In genomic region chr1:9239622-9240401, GRCh38 we compare ENCODE assay signal across 1 cellular context.
TF ChIP-seq lines count a peak whose summit lies in the region.

No MANE protein-coding gene starts in this region.

TF ChIP-seq in HepG2, 621 proteins besides CTCF, POLR2A, EP300 and RAD21 (continued from another document and continues in another):
- no peak for TF ChIP-seq ZNF318 (CRISPR knock-in tag; IDR thresholded peaks at IDR 0.05)
- no peak; the same call in 1 of the 2 replicates for TF ChIP-seq MYC (CRISPR knock-in tag; IDR thresholded peaks at IDR 0.05; ENCODE audit: borderline replicate concordance)
- TF ChIP-seq SMC3 (IDR thresholded peaks at IDR 0.05; ENCODE audit: low read length), result no peak
- TF ChIP-seq PPARG (CRISPR knock-in tag; conservative IDR thresholded peaks at IDR 0.05), result peak; percentile 50; the same call in 1 of the 2 replicates
- TF ChIP-seq ZNF234 (CRISPR knock-in tag; conservative IDR thresholded peaks at IDR 0.05), result no peak
- TF ChIP-seq SAP130 (CRISPR knock-in tag; IDR thresholded peaks at IDR 0.05; ENCODE audit: low read depth), result peak; percentile 89
- TF ChIP-seq ZSCAN29 (CRISPR knock-in tag; conservative IDR thresholded peaks at IDR 0.05), result peak; percentile 57; the same call in 1 of the 2 replicates
- TF ChIP-seq NR2F6 (IDR thresholded peaks at IDR 0.05), result peak; percentile 68
- TF ChIP-seq NR2F6 (CRISPR knock-in tag; IDR thresholded peaks at IDR 0.05), result peak; percentile 88
- TF ChIP-seq ZNF251 (CRISPR knock-in tag; IDR thresholded peaks at IDR 0.05), result no peak
- TF ChIP-seq, protein P1, sequence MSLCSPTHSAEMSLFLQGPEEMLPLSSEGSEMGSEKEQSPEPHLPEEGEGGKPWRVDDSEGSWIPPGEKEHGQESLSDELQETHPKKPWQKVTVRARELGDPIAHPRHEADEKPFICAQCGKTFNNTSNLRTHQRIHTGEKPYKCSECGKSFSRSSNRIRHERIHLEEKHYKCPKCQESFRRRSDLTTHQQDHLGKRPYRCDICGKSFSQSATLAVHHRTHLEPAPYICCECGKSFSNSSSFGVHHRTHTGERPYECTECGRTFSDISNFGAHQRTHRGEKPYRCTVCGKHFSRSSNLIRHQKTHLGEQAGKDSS (CRISPR knock-in tag; IDR thresholded peaks at IDR 0.05; ENCODE audit: borderline replicate concordance, low read depth), result peak; percentile 55; the same call in 1 of the 2 replicates
- TF ChIP-seq KAT8 (CRISPR knock-in tag; IDR thresholded peaks at IDR 0.05), result peak; percentile 56; the same call in 1 of the 2 replicates
- TF ChIP-seq SNAPC2 (CRISPR knock-in tag; IDR thresholded peaks at IDR 0.05), result no peak
- TF ChIP-seq RCOR2 (CRISPR knock-in tag; IDR thresholded peaks at IDR 0.05), result peak; percentile 68
- TF ChIP-seq ZBTB14 (CRISPR knock-in tag; IDR thresholded peaks at IDR 0.05), result no peak
- no peak for TF ChIP-seq NFE2L2 (IDR thresholded peaks at IDR 0.05; ENCODE audit: low read length)
- peak; percentile 69 for TF ChIP-seq PHF21A (CRISPR knock-in tag; IDR thresholded peaks at IDR 0.05)
- TF ChIP-seq, protein P2, sequence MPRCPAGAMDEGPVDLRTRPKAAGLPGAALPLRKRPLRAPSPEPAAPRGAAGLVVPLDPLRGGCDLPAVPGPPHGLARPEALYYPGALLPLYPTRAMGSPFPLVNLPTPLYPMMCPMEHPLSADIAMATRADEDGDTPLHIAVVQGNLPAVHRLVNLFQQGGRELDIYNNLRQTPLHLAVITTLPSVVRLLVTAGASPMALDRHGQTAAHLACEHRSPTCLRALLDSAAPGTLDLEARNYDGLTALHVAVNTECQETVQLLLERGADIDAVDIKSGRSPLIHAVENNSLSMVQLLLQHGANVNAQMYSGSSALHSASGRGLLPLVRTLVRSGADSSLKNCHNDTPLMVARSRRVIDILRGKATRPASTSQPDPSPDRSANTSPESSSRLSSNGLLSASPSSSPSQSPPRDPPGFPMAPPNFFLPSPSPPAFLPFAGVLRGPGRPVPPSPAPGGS (CRISPR knock-in tag; IDR thresholded peaks at IDR 0.05), result no peak
- peak; percentile 83 for TF ChIP-seq MED1 (CRISPR knock-in tag; IDR thresholded peaks at IDR 0.05)
- TF ChIP-seq, protein P3, sequence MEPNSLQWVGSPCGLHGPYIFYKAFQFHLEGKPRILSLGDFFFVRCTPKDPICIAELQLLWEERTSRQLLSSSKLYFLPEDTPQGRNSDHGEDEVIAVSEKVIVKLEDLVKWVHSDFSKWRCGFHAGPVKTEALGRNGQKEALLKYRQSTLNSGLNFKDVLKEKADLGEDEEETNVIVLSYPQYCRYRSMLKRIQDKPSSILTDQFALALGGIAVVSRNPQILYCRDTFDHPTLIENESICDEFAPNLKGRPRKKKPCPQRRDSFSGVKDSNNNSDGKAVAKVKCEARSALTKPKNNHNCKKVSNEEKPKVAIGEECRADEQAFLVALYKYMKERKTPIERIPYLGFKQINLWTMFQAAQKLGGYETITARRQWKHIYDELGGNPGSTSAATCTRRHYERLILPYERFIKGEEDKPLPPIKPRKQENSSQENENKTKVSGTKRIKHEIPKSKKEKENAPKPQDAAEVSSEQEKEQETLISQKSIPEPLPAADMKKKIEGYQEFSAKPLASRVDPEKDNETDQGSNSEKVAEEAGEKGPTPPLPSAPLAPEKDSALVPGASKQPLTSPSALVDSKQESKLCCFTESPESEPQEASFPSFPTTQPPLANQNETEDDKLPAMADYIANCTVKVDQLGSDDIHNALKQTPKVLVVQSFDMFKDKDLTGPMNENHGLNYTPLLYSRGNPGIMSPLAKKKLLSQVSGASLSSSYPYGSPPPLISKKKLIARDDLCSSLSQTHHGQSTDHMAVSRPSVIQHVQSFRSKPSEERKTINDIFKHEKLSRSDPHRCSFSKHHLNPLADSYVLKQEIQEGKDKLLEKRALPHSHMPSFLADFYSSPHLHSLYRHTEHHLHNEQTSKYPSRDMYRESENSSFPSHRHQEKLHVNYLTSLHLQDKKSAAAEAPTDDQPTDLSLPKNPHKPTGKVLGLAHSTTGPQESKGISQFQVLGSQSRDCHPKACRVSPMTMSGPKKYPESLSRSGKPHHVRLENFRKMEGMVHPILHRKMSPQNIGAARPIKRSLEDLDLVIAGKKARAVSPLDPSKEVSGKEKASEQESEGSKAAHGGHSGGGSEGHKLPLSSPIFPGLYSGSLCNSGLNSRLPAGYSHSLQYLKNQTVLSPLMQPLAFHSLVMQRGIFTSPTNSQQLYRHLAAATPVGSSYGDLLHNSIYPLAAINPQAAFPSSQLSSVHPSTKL (CRISPR knock-in tag; IDR thresholded peaks at IDR 0.05), result peak; percentile 68
- TF ChIP-seq IKZF5 (CRISPR knock-in tag; IDR thresholded peaks at IDR 0.05), result peak; percentile 66
- TF ChIP-seq, protein P4, sequence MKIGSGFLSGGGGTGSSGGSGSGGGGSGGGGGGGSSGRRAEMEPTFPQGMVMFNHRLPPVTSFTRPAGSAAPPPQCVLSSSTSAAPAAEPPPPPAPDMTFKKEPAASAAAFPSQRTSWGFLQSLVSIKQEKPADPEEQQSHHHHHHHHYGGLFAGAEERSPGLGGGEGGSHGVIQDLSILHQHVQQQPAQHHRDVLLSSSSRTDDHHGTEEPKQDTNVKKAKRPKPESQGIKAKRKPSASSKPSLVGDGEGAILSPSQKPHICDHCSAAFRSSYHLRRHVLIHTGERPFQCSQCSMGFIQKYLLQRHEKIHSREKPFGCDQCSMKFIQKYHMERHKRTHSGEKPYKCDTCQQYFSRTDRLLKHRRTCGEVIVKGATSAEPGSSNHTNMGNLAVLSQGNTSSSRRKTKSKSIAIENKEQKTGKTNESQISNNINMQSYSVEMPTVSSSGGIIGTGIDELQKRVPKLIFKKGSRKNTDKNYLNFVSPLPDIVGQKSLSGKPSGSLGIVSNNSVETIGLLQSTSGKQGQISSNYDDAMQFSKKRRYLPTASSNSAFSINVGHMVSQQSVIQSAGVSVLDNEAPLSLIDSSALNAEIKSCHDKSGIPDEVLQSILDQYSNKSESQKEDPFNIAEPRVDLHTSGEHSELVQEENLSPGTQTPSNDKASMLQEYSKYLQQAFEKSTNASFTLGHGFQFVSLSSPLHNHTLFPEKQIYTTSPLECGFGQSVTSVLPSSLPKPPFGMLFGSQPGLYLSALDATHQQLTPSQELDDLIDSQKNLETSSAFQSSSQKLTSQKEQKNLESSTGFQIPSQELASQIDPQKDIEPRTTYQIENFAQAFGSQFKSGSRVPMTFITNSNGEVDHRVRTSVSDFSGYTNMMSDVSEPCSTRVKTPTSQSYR (CRISPR knock-in tag; IDR thresholded peaks at IDR 0.05; ENCODE audit: borderline replicate concordance), result peak; percentile 25; the same call in 1 of the 2 replicates
- peak; percentile 53 for TF ChIP-seq SP5 (CRISPR knock-in tag; IDR thresholded peaks at IDR 0.05; ENCODE audit: borderline replicate concordance, low read depth)
- TF ChIP-seq NR2C2 (CRISPR knock-in tag; IDR thresholded peaks at IDR 0.05; ENCODE audit: borderline replicate concordance), result peak; percentile 56; the same call in 1 of the 2 replicates
- peak; percentile 41; the same call in 1 of the 2 replicates for TF ChIP-seq CREM (IDR thresholded peaks at IDR 0.05)
- TF ChIP-seq CREM (CRISPR knock-in tag; IDR thresholded peaks at IDR 0.05), result no peak
- TF ChIP-seq YEATS2 (CRISPR knock-in tag; IDR thresholded peaks at IDR 0.05; ENCODE audit: borderline replicate concordance), result peak; percentile 39; the same call in 1 of the 2 replicates
- peak; percentile 82 for TF ChIP-seq ETV5 (CRISPR knock-in tag; IDR thresholded peaks at IDR 0.05; ENCODE audit: borderline replicate concordance)
- peak; percentile 45; the same call in 1 of the 2 replicates for TF ChIP-seq ZMYM2 (CRISPR knock-in tag; IDR thresholded peaks at IDR 0.05)
- TF ChIP-seq HDAC1 (CRISPR knock-in tag; IDR thresholded peaks at IDR 0.05), result peak; percentile 75
- peak; percentile 46 for TF ChIP-seq POLR2AphosphoS5 (IDR thresholded peaks at IDR 0.05; ENCODE audit: low read depth, low read length)
- TF ChIP-seq, protein P5, sequence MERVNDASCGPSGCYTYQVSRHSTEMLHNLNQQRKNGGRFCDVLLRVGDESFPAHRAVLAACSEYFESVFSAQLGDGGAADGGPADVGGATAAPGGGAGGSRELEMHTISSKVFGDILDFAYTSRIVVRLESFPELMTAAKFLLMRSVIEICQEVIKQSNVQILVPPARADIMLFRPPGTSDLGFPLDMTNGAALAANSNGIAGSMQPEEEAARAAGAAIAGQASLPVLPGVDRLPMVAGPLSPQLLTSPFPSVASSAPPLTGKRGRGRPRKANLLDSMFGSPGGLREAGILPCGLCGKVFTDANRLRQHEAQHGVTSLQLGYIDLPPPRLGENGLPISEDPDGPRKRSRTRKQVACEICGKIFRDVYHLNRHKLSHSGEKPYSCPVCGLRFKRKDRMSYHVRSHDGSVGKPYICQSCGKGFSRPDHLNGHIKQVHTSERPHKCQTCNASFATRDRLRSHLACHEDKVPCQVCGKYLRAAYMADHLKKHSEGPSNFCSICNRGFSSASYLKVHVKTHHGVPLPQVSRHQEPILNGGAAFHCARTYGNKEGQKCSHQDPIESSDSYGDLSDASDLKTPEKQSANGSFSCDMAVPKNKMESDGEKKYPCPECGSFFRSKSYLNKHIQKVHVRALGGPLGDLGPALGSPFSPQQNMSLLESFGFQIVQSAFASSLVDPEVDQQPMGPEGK (CRISPR knock-in tag; IDR thresholded peaks at IDR 0.05), result peak; percentile 88
